ENCODE assay signal across 11 cellular contexts in genomic region chr6:33392979-33393378, GRCh38. TPM values are rescaled to one million over a fixed set of nuclear protein-coding genes. Genes with fewer than 3 reads are reported as not detected.
DNase-seq lines count a peak whose midpoint lies in the region; ATAC-seq and TF ChIP-seq lines count a peak whose summit lies in the region.
"Had no signal": no experiment of that assay in that cellular context is flagged by ENCODE, and none has a peak within 500 bp of the region (broad histone marks: within the 10 kb centered on the region; RNA-seq: fewer than 3 reads in every experiment).

No MANE protein-coding gene starts in this region.

- H3K4me1 Mint-ChIP-seq in T-cell = peaks cover 21 to 36% (median 24%) of the 10 kb centered on the region in 3 donors

- no peaks in the 10 kb centered on the region for H3K9me3 Mint-ChIP-seq in T-cell

- peak overlapping the region; percentile 88 for H3K4me3 ChIP-seq in GM12864 (ENCODE audit: low read depth, low read length)

- H3K4me3 Mint-ChIP-seq in T-cell = peak overlapping the region in 2 of 3 donors; percentile 74 to 78

- no peak for DNase-seq in GM12864 (ENCODE audit: low read depth)
- no peak for DNase-seq in T-cell
- no peak for DNase-seq in foreskin keratinocyte
- DNase-seq in cortex of kidney (lab: John Stamatoyannopoulos, UW) = no peak
- no peak for DNase-seq in NCI-H2196 (lab: John Stamatoyannopoulos, UW; ENCODE audit: unreplicated experiment)
- no peak for DNase-seq in SKM-1 (lab: John Stamatoyannopoulos, UW; ENCODE audit: unreplicated experiment)
- DNase-seq in NCI-H1436 (lab: John Stamatoyannopoulos, UW) = no peak
- DNase-seq: activated CD4-positive, alpha-beta T cell treated with anti-CD3 and anti-CD28 coated beads for 48 hours; effector CD4-positive, alpha-beta T cell; NCI-H2227 treated with DMSO at 0.1 percent for 48 hours had no signal

- no peaks in the 10 kb centered on the region for H3K36me3 Mint-ChIP-seq in T-cell

- ATAC-seq in T-cell (replicated peaks in 1 of 4) (no peak), foreskin keratinocyte (no peak)

- H3K27me3 ChIP-seq in foreskin keratinocyte = no peaks in the 10 kb centered on the region

- CTCF ChIA-PET in T-cell (lab: Charles Lee) = no interaction called here

- no peaks in the 10 kb centered on the region for H3K27me3 Mint-ChIP-seq in T-cell

- TF ChIP-seq CTCF in 22Rv1 (IDR thresholded peaks at IDR 0.05) (no peak), GM12864 (IDR thresholded peaks at IDR 0.05; ENCODE audit: low read depth, low read length, missing control alignments) (no peak), foreskin keratinocyte (conservative IDR thresholded peaks at IDR 0.05) (no peak)

- POLR2A ChIA-PET in T-cell (lab: Charles Lee) = no interaction called here

- H3K4me1 ChIP-seq in foreskin keratinocyte = no peaks in the 10 kb centered on the region

- peak overlapping the region in 1 of 2 donors; percentile 5 for H3K27ac Mint-ChIP-seq in T-cell

- H3K27ac ChIP-seq in 22Rv1 (peak overlapping the region; percentile 91), foreskin keratinocyte (peak overlapping the region; percentile 56)

RNA-seq across cellular contexts. Expression of gene KIFC1, which starts 1.4 kb away (rescaled TPM):
- total RNA-seq in T-cell (1 to 10 TPM; 1.1 to 2.9 (median 1.8) TPM), foreskin keratinocyte (58.0 and 72.9 TPM in 2 replicates)
- polyA plus RNA-seq in foreskin keratinocyte = 42.5 and 52.9 TPM in 2 replicates

RNA-seq across cellular contexts. Expression of gene PHF1, which starts 17.8 kb away (rescaled TPM):
- total RNA-seq in T-cell = 100 to 1,000 TPM; 169 to 372 (median 175) TPM
- 19.4 and 21.3 TPM in 2 replicates for total RNA-seq in foreskin keratinocyte
- polyA plus RNA-seq in foreskin keratinocyte = 29.9 and 32.0 TPM in 2 replicates

RNA-seq across cellular contexts. Expression of gene CUTA, which starts 24.9 kb away (rescaled TPM):
- 100 to 1,000 TPM; 169 to 184 (median 176) TPM for total RNA-seq in T-cell
- total RNA-seq in foreskin keratinocyte = 248 and 266 TPM in 2 replicates
- polyA plus RNA-seq in foreskin keratinocyte = 382 and 433 TPM in 2 replicates

RNA-seq across cellular contexts. Expression of gene SYNGAP1, which starts 26.9 kb away (rescaled TPM):
- 100 to 1,000 TPM in 1 of 5 donors, 10 to 100 TPM in 4; 51.2 to 111 (median 64.5) TPM for total RNA-seq in T-cell
- 3.3 and 7.6 TPM in 2 replicates for total RNA-seq in foreskin keratinocyte
- 2.0 and 2.3 TPM in 2 replicates for polyA plus RNA-seq in foreskin keratinocyte

Comparison
In these comparisons a context has a peak if more than half of its experiments do, and no peak if none do; other contexts are left out.
1. RNA of gene KIFC1, which starts 1.4 kb away (total RNA-seq): 58.0 to 72.9 TPM in foreskin keratinocyte; 1.1 to 2.9 TPM in T-cell; every median in the first group is over 10 times any median in the second.